ENCODE assay signal across 12 cellular contexts in the genomic region with DNA sequence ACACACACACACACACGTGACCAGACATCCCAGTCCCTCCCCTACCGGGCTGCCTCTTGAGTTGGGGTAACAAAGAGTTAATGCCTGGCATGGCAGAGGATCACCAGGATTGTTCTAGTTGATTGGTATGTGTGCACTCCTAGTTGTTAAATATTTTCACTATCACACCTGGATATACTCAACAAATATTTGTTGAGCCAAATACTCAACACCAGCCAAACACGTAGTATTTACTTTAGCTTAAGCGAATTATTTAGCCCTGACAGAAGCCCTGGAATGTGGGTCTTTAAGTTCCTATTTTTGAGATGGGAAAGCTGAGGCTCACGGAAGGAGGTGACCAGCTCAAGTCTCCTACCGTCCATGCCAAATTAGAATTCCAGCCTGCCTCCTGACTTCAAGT. TPM values are rescaled to one million over a fixed set of nuclear protein-coding genes. Genes with fewer than 3 reads are reported as not detected.
DNase-seq lines count a peak whose midpoint lies in the region; ATAC-seq and TF ChIP-seq lines count a peak whose summit lies in the region.
"Had no signal": no experiment of that assay in that cellular context is flagged by ENCODE, and none has a peak within 500 bp of the region (broad histone marks: within the 10 kb centered on the region; RNA-seq: fewer than 3 reads in every experiment).

No MANE protein-coding gene starts in this region.

- peaks cover 9% of the 10 kb centered on the region for H3F3A ChIP-seq in GM23338 (replicated peaks; ENCODE audit: low read depth)

- no peak for TF ChIP-seq POLR2A in right lobe of liver (IDR thresholded peaks at IDR 0.05)

- H3K9me3 ChIP-seq in BLaER1 treated with 17β-estradiol and CSF1 and Interleukin-3, amounts not matched to agents 10 nM and 100 nM (replicated peaks in 1 of 11), result 0 out of 22 replicates have a peak, but pooled peaks cover 0 to 3% (median 0%) of the 10 kb centered on the region in 11 experiments
- H3K9me3 ChIP-seq in right lobe of liver, result no peaks in the 10 kb centered on the region
- H3K9me3 ChIP-seq: neutrophil had no signal

- H3K27ac Mint-ChIP-seq in GM23338, result no peak overlapping the region
- H3K27ac Mint-ChIP-seq in activated T-helper 1 cell treated with anti-CD3 and anti-CD28 coated beads, Interleukin-12 subunit alpha, Interleukin-12 subunit beta, Interleukin-2, Interleukin-4 antibody, amounts not matched to agents 30 ng/mL and 10 ng/mL and 1 ng/mL, durations not matched to agents 14 hours and 24 hours and 36 hours, result peak overlapping the region; percentile 86

- intact Hi-C loops in activated T-helper 1 cell treated with anti-CD3 and anti-CD28 coated beads, Interleukin-12 subunit alpha, Interleukin-12 subunit beta, Interleukin-2, Interleukin-4 antibody, amounts not matched to agents 30 ng/mL and 10 ng/mL and 1 ng/mL, durations not matched to agents 14 hours and 24 hours and 36 hours (cut with micrococcal nuclease), result no loop called here
- intact Hi-C loops in right lobe of liver (cut with DNase I) (no loop called here), Right ventricle myocardium superior (cut with DNase I) (no loop called here)

- 54% methylated on average over 6 of the region's 6 CpGs for WGBS in right lobe of liver (ENCODE audit: insufficient coverage, low coverage, low lambda C conversion rate, missing lambda C conversion rate)

- peak overlapping the region in 8 of 11 experiments; percentile 65 to 79 (median 73); a peak in 13 of 22 replicates for H3K9ac ChIP-seq in BLaER1 treated with 17β-estradiol and CSF1 and Interleukin-3, amounts not matched to agents 10 nM and 100 nM

- peaks cover 7% of the 10 kb centered on the region for H3K27me3 Mint-ChIP-seq in GM23338 (ENCODE audit: insufficient read depth, low read depth, poor library complexity)
- H3K27me3 Mint-ChIP-seq in activated T-helper 1 cell treated with anti-CD3 and anti-CD28 coated beads, Interleukin-12 subunit alpha, Interleukin-12 subunit beta, Interleukin-2, Interleukin-4 antibody, amounts not matched to agents 30 ng/mL and 10 ng/mL and 1 ng/mL, durations not matched to agents 14 hours and 24 hours and 36 hours (ENCODE audit: insufficient read depth), result no peaks in the 10 kb centered on the region

- no peaks in the 10 kb centered on the region for H3K9me2 ChIP-seq in GM23338 (ENCODE audit: insufficient read depth)

- no peaks in the 10 kb centered on the region for H3K36me3 Mint-ChIP-seq in GM23338 (ENCODE audit: low read depth)
- peaks cover 62% of the 10 kb centered on the region for H3K36me3 Mint-ChIP-seq in activated T-helper 1 cell treated with anti-CD3 and anti-CD28 coated beads, Interleukin-12 subunit alpha, Interleukin-12 subunit beta, Interleukin-2, Interleukin-4 antibody, amounts not matched to agents 30 ng/mL and 10 ng/mL and 1 ng/mL, durations not matched to agents 14 hours and 24 hours and 36 hours (ENCODE audit: low read depth)

- no peaks in the 10 kb centered on the region for H3K9me3 Mint-ChIP-seq in GM23338
- H3K9me3 Mint-ChIP-seq in activated T-helper 1 cell treated with anti-CD3 and anti-CD28 coated beads, Interleukin-12 subunit alpha, Interleukin-12 subunit beta, Interleukin-2, Interleukin-4 antibody, amounts not matched to agents 30 ng/mL and 10 ng/mL and 1 ng/mL, durations not matched to agents 14 hours and 24 hours and 36 hours, result no peaks in the 10 kb centered on the region

- H4K20me1 ChIP-seq in BLaER1 treated with 17β-estradiol and CSF1 and Interleukin-3, amounts not matched to agents 10 nM and 100 nM, result no peaks in the 10 kb centered on the region
- no peaks in the 10 kb centered on the region for H4K20me1 ChIP-seq in GM23338 (replicated peaks; ENCODE audit: insufficient read depth)

- peak overlapping the region; percentile 80 to 95 (median 86) for H3K4me2 ChIP-seq in BLaER1 treated with 17β-estradiol and CSF1 and Interleukin-3, amounts not matched to agents 10 nM and 100 nM
- H3K4me2 ChIP-seq in GM23338, result peak overlapping the region; percentile 88

- H3K79me2 ChIP-seq in GM23338 (replicated peaks; ENCODE audit: insufficient read depth), result no peaks in the 10 kb centered on the region

- peak overlapping the region in 2 of 10 experiments; percentile 22 to 54; a peak in 1 of 20 replicates for H3K4me3 ChIP-seq in BLaER1 treated with 17β-estradiol and CSF1 and Interleukin-3, amounts not matched to agents 10 nM and 100 nM
- H3K4me3 ChIP-seq in GM23338, result peak overlapping the region; percentile 47
- no peak overlapping the region for H3K4me3 ChIP-seq in right lobe of liver

- ATAC-seq in GM23338 (no peak), right lobe of liver (peak; percentile 38 to 75 (median 51)), Right ventricle myocardium superior (ENCODE audit: poor library complexity) (no peak)

- no peaks in the 10 kb centered on the region for H3K27me3 ChIP-seq in BLaER1 treated with 17β-estradiol and CSF1 and Interleukin-3, amounts not matched to agents 10 nM and 100 nM
- H3K27me3 ChIP-seq in GM23338 (ENCODE audit: insufficient read depth) (peaks cover 20% of the 10 kb centered on the region; the same call in 1 of the 2 replicates), right lobe of liver (no peaks in the 10 kb centered on the region)

- peaks cover 23% of the 10 kb centered on the region for H3K4me1 Mint-ChIP-seq in GM23338
- peaks cover 81% of the 10 kb centered on the region for H3K4me1 Mint-ChIP-seq in activated T-helper 1 cell treated with anti-CD3 and anti-CD28 coated beads, Interleukin-12 subunit alpha, Interleukin-12 subunit beta, Interleukin-2, Interleukin-4 antibody, amounts not matched to agents 30 ng/mL and 10 ng/mL and 1 ng/mL, durations not matched to agents 14 hours and 24 hours and 36 hours (ENCODE audit: low read depth)

- H3K4me3 Mint-ChIP-seq in GM23338, result peak overlapping the region; percentile 59
- no peak overlapping the region for H3K4me3 Mint-ChIP-seq in activated T-helper 1 cell treated with anti-CD3 and anti-CD28 coated beads, Interleukin-12 subunit alpha, Interleukin-12 subunit beta, Interleukin-2, Interleukin-4 antibody, amounts not matched to agents 30 ng/mL and 10 ng/mL and 1 ng/mL, durations not matched to agents 14 hours and 24 hours and 36 hours

- H3K4me1 ChIP-seq in BLaER1 treated with 17β-estradiol and CSF1 and Interleukin-3, amounts not matched to agents 10 nM and 100 nM, result peaks cover 68 to 81% (median 78%) of the 10 kb centered on the region in 10 experiments
- H3K4me1 ChIP-seq in GM23338 (ENCODE audit: insufficient read depth) (peaks cover 23% of the 10 kb centered on the region), right lobe of liver (peaks cover 0 to 5% (median 2%) of the 10 kb centered on the region in 4 donors)

- no peak for DNase-seq in GM23338 (ENCODE audit: low spot score)
- DNase-seq in activated T-helper 1 cell treated with anti-CD3 and anti-CD28 coated beads, Interleukin-12 subunit alpha, Interleukin-12 subunit beta, Interleukin-2, Interleukin-4 antibody, amounts not matched to agents 30 ng/mL and 10 ng/mL and 1 ng/mL, durations not matched to agents 14 hours and 24 hours and 36 hours (ENCODE audit: low spot score), result no peak
- DNase-seq in right lobe of liver, result no peak
- DNase-seq in stimulated activated CD4-positive, alpha-beta T cell treated with anti-CD3 and anti-CD28 coated beads, Interleukin-15, amount 100 ng/mL, for 24 hours, result no peak
- DNase-seq in iPS-NIHi7 (ENCODE audit: extremely low spot score), result no peak
- DNase-seq in epidermal melanocyte (ENCODE audit: insufficient read length, low spot score), result no peak
- DNase-seq in Right ventricle myocardium superior, result no peak
- DNase-seq: effector CD8-positive, alpha-beta T cell; NCI-H1694 treated with DMSO at 0.1 percent for 48 hours; RPMI8226 had no signal

- no peaks in the 10 kb centered on the region for H3K36me3 ChIP-seq in BLaER1 treated with 17β-estradiol and CSF1 and Interleukin-3, amounts not matched to agents 10 nM and 100 nM
- no peaks in the 10 kb centered on the region for H3K36me3 ChIP-seq in GM23338 (ENCODE audit: insufficient read depth)
- no peaks in the 10 kb centered on the region for H3K36me3 ChIP-seq in right lobe of liver
- H3K36me3 ChIP-seq: neutrophil had no signal

- peak overlapping the region; percentile 96 for H2AFZ ChIP-seq in GM23338

- H3K27ac ChIP-seq in BLaER1 treated with 17β-estradiol and CSF1 and Interleukin-3, amounts not matched to agents 10 nM and 100 nM, result peak overlapping the region in 10 of 11 experiments; percentile 2 to 89 (median 85); a peak in 18 of 22 replicates
- no peak overlapping the region for H3K27ac ChIP-seq in GM23338 (ENCODE audit: low read depth)
- no peak overlapping the region for H3K27ac ChIP-seq in right lobe of liver
- H3K27ac ChIP-seq: neutrophil had no signal

- no peak for TF ChIP-seq CTCF in GM23338 (conservative IDR thresholded peaks at IDR 0.05; ENCODE audit: low read depth in 2 of 2)
- no peak for TF ChIP-seq CTCF in right lobe of liver (IDR thresholded peaks at IDR 0.05)

RNA-seq across cellular contexts. Expression of a gene that starts 10.5 kb away (rescaled TPM):
- not detected in 2 replicates for total RNA-seq in GM23338 (2014; rRNA removed; shearing (Covaris generic))
- not detected in 2 replicates for polyA plus RNA-seq in GM23338 (2016; fragmentation: Nextera tagmentation; extraction: Ambion mirVana)
- 630 and 646 TPM in 2 replicates for total RNA-seq in activated T-helper 1 cell treated with anti-CD3 and anti-CD28 coated beads, Interleukin-12 subunit alpha, Interleukin-12 subunit beta, Interleukin-2, Interleukin-4 antibody, amounts not matched to agents 30 ng/mL and 10 ng/mL and 1 ng/mL, durations not matched to agents 14 hours and 24 hours and 36 hours
- total RNA-seq in right lobe of liver (1 to 10 TPM in 2 of 6 experiments, under 1 TPM in 4; 0.55 to 1.5 (median 0.90) TPM), Right ventricle myocardium superior (0.38 TPM)

RNA-seq across cellular contexts. Expression of a gene that starts 27.5 kb away (rescaled TPM):
- not detected in 2 replicates for total RNA-seq in GM23338 (2014; rRNA removed; shearing (Covaris generic))
- polyA plus RNA-seq in GM23338 (2016; fragmentation: Nextera tagmentation; extraction: Ambion mirVana), result not detected in 2 replicates
- total RNA-seq in activated T-helper 1 cell treated with anti-CD3 and anti-CD28 coated beads, Interleukin-12 subunit alpha, Interleukin-12 subunit beta, Interleukin-2, Interleukin-4 antibody, amounts not matched to agents 30 ng/mL and 10 ng/mL and 1 ng/mL, durations not matched to agents 14 hours and 24 hours and 36 hours, result 486 and 491 TPM in 2 replicates
- total RNA-seq in right lobe of liver, result under 1 TPM in 4 of 6 experiments, not detected in 2; 0.64 to 0.98 (median 0.89) TPM
- 0.62 TPM for total RNA-seq in Right ventricle myocardium superior

RNA-seq across cellular contexts. Expression of a gene that starts 29.2 kb away (rescaled TPM):
- total RNA-seq in GM23338 (2014; rRNA removed; shearing (Covaris generic)), result not detected in 2 replicates
- not detected in 2 replicates for polyA plus RNA-seq in GM23338 (2016; fragmentation: Nextera tagmentation; extraction: Ambion mirVana)
- total RNA-seq in activated T-helper 1 cell treated with anti-CD3 and anti-CD28 coated beads, Interleukin-12 subunit alpha, Interleukin-12 subunit beta, Interleukin-2, Interleukin-4 antibody, amounts not matched to agents 30 ng/mL and 10 ng/mL and 1 ng/mL, durations not matched to agents 14 hours and 24 hours and 36 hours, result 134 and 145 TPM in 2 replicates
- total RNA-seq in right lobe of liver (1 to 10 TPM in 1 of 6 experiments, under 1 TPM in 5; 0.27 to 1.7 (median 0.36) TPM), Right ventricle myocardium superior (not detected)

RNA-seq across cellular contexts. Expression of a gene that starts 44.4 kb away (rescaled TPM):
- 42.2 and 42.8 TPM in 2 replicates for total RNA-seq in GM23338 (2014; rRNA removed; shearing (Covaris generic))
- polyA plus RNA-seq in GM23338 (2016; fragmentation: Nextera tagmentation; extraction: Ambion mirVana), result 9.9 and 11.8 TPM in 2 replicates
- total RNA-seq in activated T-helper 1 cell treated with anti-CD3 and anti-CD28 coated beads, Interleukin-12 subunit alpha, Interleukin-12 subunit beta, Interleukin-2, Interleukin-4 antibody, amounts not matched to agents 30 ng/mL and 10 ng/mL and 1 ng/mL, durations not matched to agents 14 hours and 24 hours and 36 hours, result 44.1 and 46.0 TPM in 2 replicates
- total RNA-seq in right lobe of liver (10 to 100 TPM; 25.5 to 36.9 (median 28.5) TPM), Right ventricle myocardium superior (33.2 TPM)

RNA-seq across cellular contexts. Expression of a gene that starts 50.9 kb away (rescaled TPM):
- 2.8 and 4.2 TPM in 2 replicates for total RNA-seq in GM23338 (2014; rRNA removed; shearing (Covaris generic))
- 2.1 and 2.6 TPM in 2 replicates for polyA plus RNA-seq in GM23338 (2016; fragmentation: Nextera tagmentation; extraction: Ambion mirVana)
- total RNA-seq in activated T-helper 1 cell treated with anti-CD3 and anti-CD28 coated beads, Interleukin-12 subunit alpha, Interleukin-12 subunit beta, Interleukin-2, Interleukin-4 antibody, amounts not matched to agents 30 ng/mL and 10 ng/mL and 1 ng/mL, durations not matched to agents 14 hours and 24 hours and 36 hours, result 13.2 and 15.9 TPM in 2 replicates
- total RNA-seq in right lobe of liver (10 to 100 TPM; 13.0 to 32.4 (median 21.2) TPM), Right ventricle myocardium superior (9.8 TPM)

Comparison
In these comparisons a context has a peak if more than half of its experiments do, and no peak if none do; other contexts are left out.
1. H3K27ac ChIP-seq: peak in BLaER1 treated with 17β-estradiol and CSF1 and Interleukin-3, amounts not matched to agents 10 nM and 100 nM (10 of 11); none in GM23338 (single experiment) and right lobe of liver (0 of 3).
2. ATAC-seq: peak in right lobe of liver (4 of 4); none in GM23338 (single experiment) and Right ventricle myocardium superior (single experiment).
3. RNA of a gene that starts 10.5 kb away (total RNA-seq): 630 to 646 TPM in activated T-helper 1 cell treated with anti-CD3 and anti-CD28 coated beads, Interleukin-12 subunit alpha, Interleukin-12 subunit beta, Interleukin-2, Interleukin-4 antibody, amounts not matched to agents 30 ng/mL and 10 ng/mL and 1 ng/mL, durations not matched to agents 14 hours and 24 hours and 36 hours; 0.55 to 1.5 TPM in right lobe of liver, 0.38 TPM in Right ventricle myocardium superior (single experiment) and not detected in GM23338; every median in the first group is over 100 times any median in the second.
4. RNA of a gene that starts 27.5 kb away (total RNA-seq): 486 to 491 TPM in activated T-helper 1 cell treated with anti-CD3 and anti-CD28 coated beads, Interleukin-12 subunit alpha, Interleukin-12 subunit beta, Interleukin-2, Interleukin-4 antibody, amounts not matched to agents 30 ng/mL and 10 ng/mL and 1 ng/mL, durations not matched to agents 14 hours and 24 hours and 36 hours; 0.64 to 0.98 TPM in right lobe of liver, 0.62 TPM in Right ventricle myocardium superior (single experiment) and not detected in GM23338; every median in the first group is over 100 times any median in the second.
5. RNA of a gene that starts 29.2 kb away (total RNA-seq): 134 to 145 TPM in activated T-helper 1 cell treated with anti-CD3 and anti-CD28 coated beads, Interleukin-12 subunit alpha, Interleukin-12 subunit beta, Interleukin-2, Interleukin-4 antibody, amounts not matched to agents 30 ng/mL and 10 ng/mL and 1 ng/mL, durations not matched to agents 14 hours and 24 hours and 36 hours; 0.27 to 1.7 TPM in right lobe of liver, not detected in Right ventricle myocardium superior (single experiment) and not detected in GM23338; every median in the first group is over 10 times any median in the second.